In genomic region chr1:36589006-36589405, GRCh38 we compare ENCODE assay signal across 22 cellular contexts.
"Had no signal": no experiment of that assay in that cellular context is flagged by ENCODE, and none has a peak within 500 bp of the region (broad histone marks: within the 10 kb centered on the region; RNA-seq: fewer than 3 reads in every experiment).

No MANE protein-coding gene starts in this region.

- H3K27ac ChIP-seq: breast epithelium, colonic mucosa, dorsolateral prefrontal cortex, right lobe of liver, skin epidermis, thyroid gland had no signal

- H3K36me3 ChIP-seq: breast epithelium, colonic mucosa, right lobe of liver, thyroid gland had no signal

- DNase-seq: activated CD4-positive, alpha-beta T cell treated with anti-CD3 and anti-CD28 coated beads, Interleukin-2, amount 50 U/mL, for 4 hours; activated CD8-positive, alpha-beta memory T cell treated with anti-CD3 and anti-CD28 coated beads, Interleukin-2, amount 50 U/mL, for 48 hours; activated naive CD4-positive, alpha-beta T cell treated with Interleukin-2 at 50 U/mL for 16 hours; activated naive CD8-positive, alpha-beta T cell treated with anti-CD3 and anti-CD28 coated beads, Interleukin-2, amount 10 ng/mL, durations not matched to agents 7 days and 5 days; activated T-cell treated with anti-CD3 and anti-CD28 coated beads, Interleukin-2, amount 50 U/mL, for 4 hours; amniotic stem cell; colonic mucosa; dorsolateral prefrontal cortex; effector memory CD8-positive, alpha-beta T cell; foreskin melanocyte; mucosa of descending colon; right lobe of liver; stimulated activated CD4-positive, alpha-beta T cell treated with anti-CD3 and anti-CD28 coated beads, Interleukin-1b, Interleukin-23, amount 100 ng/mL, for 48 hours; substantia nigra; T-helper 9 cell; thyroid gland had no signal

- H3K9me3 ChIP-seq: breast epithelium, colonic mucosa, mucosa of descending colon, right lobe of liver, thyroid gland had no signal

- H3K27me3 ChIP-seq: colonic mucosa, right lobe of liver, thyroid gland had no signal

- H3K4me3 ChIP-seq: breast epithelium, colonic mucosa, dorsolateral prefrontal cortex, mucosa of descending colon, right lobe of liver, skin epidermis, thyroid gland had no signal

- FAIRE-seq: endothelial cell of umbilical vein, islet of Langerhans had no signal

- H3K4me1 ChIP-seq: breast epithelium, colonic mucosa, right lobe of liver, thyroid gland had no signal

- ATAC-seq: activated T-cell treated with anti-CD3 and anti-CD28 coated beads, Interleukin-2, amount 50 U/mL, for 4 hours; effector memory CD8-positive, alpha-beta T cell; esophagus mucosa; mucosa of descending colon; right lobe of liver; WTC11 had no signal
